Comparison of ENCODE assay signal across 8 cellular contexts in the genomic region with DNA sequence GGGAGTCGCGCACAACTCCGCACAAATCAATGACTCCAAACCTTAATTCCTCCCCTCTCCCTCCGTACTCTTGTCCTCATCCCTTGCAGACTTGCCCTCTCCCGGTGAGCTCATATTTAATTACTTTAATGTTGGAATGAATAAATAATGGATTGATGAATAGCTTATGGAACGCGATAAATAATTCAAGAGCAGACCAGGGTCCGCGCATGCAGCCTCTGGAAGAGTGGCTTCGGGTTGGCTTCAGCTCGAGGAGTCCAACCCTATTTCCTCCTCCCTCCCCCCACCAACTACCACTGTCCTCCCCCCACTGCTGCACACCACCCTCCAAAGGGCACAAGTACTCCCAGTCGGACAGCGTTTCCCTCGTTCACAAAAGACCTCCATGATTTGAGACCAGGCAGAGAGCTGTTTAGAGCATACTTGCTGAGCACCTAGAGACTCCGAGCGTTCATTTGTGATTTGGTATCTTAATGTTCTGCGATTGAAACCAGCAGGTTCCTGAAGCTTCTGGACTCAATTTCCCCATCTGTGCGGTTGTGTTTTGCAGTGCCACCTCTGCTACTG. TPM values are rescaled to one million over a fixed set of nuclear protein-coding genes. Genes with fewer than 3 reads are reported as not detected.
A peak's percentile ranks its signal among the peaks of the same experiment; 100 is the strongest.
DNase-seq lines count a peak whose midpoint lies in the region; ATAC-seq, FAIRE-seq and TF ChIP-seq lines count a peak whose summit lies in the region.

No MANE protein-coding gene starts in this region.

- H3K9me3 Mint-ChIP-seq in WTC11 = no peaks in the 10 kb centered on the region

- intact Hi-C loops in kidney (cut with DNase I) = no loop called here

- H3K4me1 Mint-ChIP-seq in WTC11 = peaks cover 84% of the 10 kb centered on the region

- no peak for FAIRE-seq in kidney (lab: Jason Lieb, UNC)

- H3K9me3 ChIP-seq in kidney (ENCODE audit: control insufficient read depth in 1 of 2, low read length in 2 of 2) = no peaks in the 10 kb centered on the region

- H3K27ac Mint-ChIP-seq in WTC11 = no peak overlapping the region

- H3K4me3 ChIP-seq in AG04449 (ENCODE audit: low read depth, low read length) (peak overlapping the region; percentile 74), kidney (ENCODE audit: low read length in 2 of 2) (peak overlapping the region; percentile 40 to 54)

- no peaks in the 10 kb centered on the region for H3K36me3 ChIP-seq in kidney (ENCODE audit: control insufficient read depth in 1 of 2, insufficient read depth in 2 of 2, low read length in 2 of 2)

- peaks cover 7 to 30% of the 10 kb centered on the region in 2 donors for H3K4me1 ChIP-seq in kidney (ENCODE audit: control insufficient read depth in 1 of 2, insufficient read depth in 1 of 2, low read depth in 1 of 2, low read length in 2 of 2)

- peaks cover 99% of the 10 kb centered on the region for H3K27me3 Mint-ChIP-seq in WTC11 (ENCODE audit: low read depth)

- DNase-seq in AG04449 (ENCODE audit: low read depth, low spot score) (no peak), HS-5 (ENCODE audit: low read depth) (peak; percentile 20), WTC11 (ENCODE audit: low spot score) (peak; percentile 37), kidney (no peak), AG08396 (ENCODE audit: low spot score) (no peak), AML-193 (lab: John Stamatoyannopoulos, UW) (no peak), mucosa of gallbladder (ENCODE audit: low spot score) (no peak)
- DNase-seq in activated CD8-positive, alpha-beta memory T cell treated with anti-CD3 and anti-CD28 coated beads, Interleukin-2, amount 50 U/mL, for 4 hours = no peak

- peak; percentile 1; the same call in 1 of the 2 replicates for ATAC-seq in WTC11

- CTCF ChIA-PET in AG04449 (lab: Yijun Ruan, JAX) = interaction anchor here (0.7 to 2.4 kb wide), 6 partner anchors 8 to 620 kb away, joined by 3 to 14 read pairs (median 4); no protein-coding TSS in a partner anchor
- CTCF ChIA-PET in WTC11 (lab: Charles Lee) = interaction anchor here (0.9 to 1.2 kb wide), 2 partner anchors 12 to 26 kb away, joined by 3 to 4 read pairs; no protein-coding TSS in a partner anchor

- no peak overlapping the region for H3K9ac ChIP-seq in kidney (ENCODE audit: low read length in 2 of 2)

- peak overlapping the region; percentile 70 for H3K4me3 Mint-ChIP-seq in WTC11

- H3K27ac ChIP-seq in kidney (ENCODE audit: low read depth in 2 of 2, low read length in 2 of 2) = no peak overlapping the region

- H3K36me3 Mint-ChIP-seq in WTC11 = no peaks in the 10 kb centered on the region

- POLR2A ChIA-PET in AG04449 (lab: Yijun Ruan, JAX) = interaction anchor here (0.6 to 1.0 kb wide), 2 partner anchors 12 to 460 kb away, joined by 3 to 4 read pairs; no protein-coding TSS in a partner anchor
- POLR2A ChIA-PET in WTC11 (lab: Charles Lee) = interaction anchor here (0.7 to 1.0 kb wide), 3 partner anchors 9 to 71 kb away, joined by 3 to 5 read pairs (median 4); no protein-coding TSS in a partner anchor

- TF ChIP-seq CTCF in AG04449 (IDR thresholded peaks at IDR 0.05; ENCODE audit: insufficient read depth, low read length, missing control alignments) (no peak), WTC11 (IDR thresholded peaks at IDR 0.05) (no peak), kidney (IDR thresholded peaks at IDR 0.05; ENCODE audit: borderline replicate concordance, extremely low read depth, insufficient read depth) (no peak)

TF ChIP-seq in WTC11, 78 proteins besides CTCF, POLR2A, EP300 and RAD21 (continues in another document):
- TF ChIP-seq ZNF263 (CRISPR knock-in tag; IDR thresholded peaks at IDR 0.05; ENCODE audit: low read depth) = no peak
- TF ChIP-seq ZNF423 (CRISPR knock-in tag; IDR thresholded peaks at IDR 0.05) = no peak
- TF ChIP-seq NFE2L1 (CRISPR knock-in tag; IDR thresholded peaks at IDR 0.05) = no peak
- no peak for TF ChIP-seq ESRRA (CRISPR knock-in tag; IDR thresholded peaks at IDR 0.05; ENCODE audit: borderline replicate concordance)
- TF ChIP-seq, protein P1, sequence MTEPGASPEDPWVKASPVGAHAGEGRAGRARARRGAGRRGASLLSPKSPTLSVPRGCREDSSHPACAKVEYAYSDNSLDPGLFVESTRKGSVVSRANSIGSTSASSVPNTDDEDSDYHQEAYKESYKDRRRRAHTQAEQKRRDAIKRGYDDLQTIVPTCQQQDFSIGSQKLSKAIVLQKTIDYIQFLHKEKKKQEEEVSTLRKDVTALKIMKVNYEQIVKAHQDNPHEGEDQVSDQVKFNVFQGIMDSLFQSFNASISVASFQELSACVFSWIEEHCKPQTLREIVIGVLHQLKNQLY (CRISPR knock-in tag; IDR thresholded peaks at IDR 0.05) = no peak
- TF ChIP-seq ZNF121 (CRISPR knock-in tag; IDR thresholded peaks at IDR 0.05) = no peak
- no peak for TF ChIP-seq E2F5 (CRISPR knock-in tag; IDR thresholded peaks at IDR 0.05)
- no peak for TF ChIP-seq CBFB (CRISPR knock-in tag; IDR thresholded peaks at IDR 0.05; ENCODE audit: low read depth)
- TF ChIP-seq ZNF512 (CRISPR knock-in tag; IDR thresholded peaks at IDR 0.05; ENCODE audit: borderline replicate concordance) = no peak
- TF ChIP-seq, protein P2, sequence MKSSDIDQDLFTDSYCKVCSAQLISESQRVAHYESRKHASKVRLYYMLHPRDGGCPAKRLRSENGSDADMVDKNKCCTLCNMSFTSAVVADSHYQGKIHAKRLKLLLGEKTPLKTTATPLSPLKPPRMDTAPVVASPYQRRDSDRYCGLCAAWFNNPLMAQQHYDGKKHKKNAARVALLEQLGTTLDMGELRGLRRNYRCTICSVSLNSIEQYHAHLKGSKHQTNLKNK (CRISPR knock-in tag; IDR thresholded peaks at IDR 0.05) = no peak
- no peak for TF ChIP-seq ARID4B (CRISPR knock-in tag; IDR thresholded peaks at IDR 0.05; ENCODE audit: borderline replicate concordance)
- TF ChIP-seq TCF7 (CRISPR knock-in tag; IDR thresholded peaks at IDR 0.05; ENCODE audit: low read depth) = no peak
- no peak for TF ChIP-seq ZNF416 (CRISPR knock-in tag; IDR thresholded peaks at IDR 0.05)
- no peak for TF ChIP-seq NFATC4 (CRISPR knock-in tag; IDR thresholded peaks at IDR 0.05)
- TF ChIP-seq USF1 (CRISPR knock-in tag; IDR thresholded peaks at IDR 0.05) = no peak

RNA-seq across cellular contexts. Expression of gene SIX1, which starts 0.6 kb away (rescaled TPM):
- total RNA-seq in WTC11 (2021) (0.21 to 0.59 TPM (median 0.30 TPM) in 3 replicates), kidney (0.16 TPM), mucosa of gallbladder (not detected)
- 0.13 TPM for polyA plus RNA-seq in kidney (ENCODE audit: insufficient read depth, low read depth, low replicate concordance)

Comparison
In these comparisons a context has a peak if more than half of its experiments do, and no peak if none do; other contexts are left out.
1. DNase-seq: peak in HS-5 (single experiment) and WTC11 (single experiment); none in AG04449 (single experiment), kidney (single experiment), activated CD8-positive, alpha-beta memory T cell treated with anti-CD3 and anti-CD28 coated beads, Interleukin-2, amount 50 U/mL, for 4 hours (single experiment), AG08396 (single experiment), AML-193 (0 of 2) and mucosa of gallbladder (single experiment).